12 cellular contexts compared by ENCODE assay signal in genomic region chr4:144906181-144906895, GRCh38.
DNase-seq lines count a peak whose midpoint lies in the region; ATAC-seq and FAIRE-seq lines count a peak whose summit lies in the region.
"Had no signal": no experiment of that assay in that cellular context is flagged by ENCODE, and none has a peak within 500 bp of the region (broad histone marks: within the 10 kb centered on the region; RNA-seq: fewer than 3 reads in every experiment).

No MANE protein-coding gene starts in this region.

- H3K4me3 Mint-ChIP-seq in activated CD4-positive, alpha-beta T cell treated with anti-CD3 and anti-CD28 coated beads for 36 hours: no peak overlapping the region

- CTCF ChIA-PET in activated CD4-positive, alpha-beta T cell treated with anti-CD3 and anti-CD28 coated beads for 36 hours (lab: Charles Lee): no interaction called here

- POLR2A ChIA-PET in activated CD4-positive, alpha-beta T cell treated with anti-CD3 and anti-CD28 coated beads for 36 hours (lab: Charles Lee): no interaction called here

- no peaks in the 10 kb centered on the region for H3K36me3 Mint-ChIP-seq in activated CD4-positive, alpha-beta T cell treated with anti-CD3 and anti-CD28 coated beads for 36 hours (ENCODE audit: low read depth)

- no peak overlapping the region for H3K27ac Mint-ChIP-seq in activated CD4-positive, alpha-beta T cell treated with anti-CD3 and anti-CD28 coated beads for 36 hours

- FAIRE-seq in urothelium cell line (lab: Jason Lieb, UNC): peak; percentile 27

- intact Hi-C loops in Right ventricle myocardium inferior (cut with DNase I) (no loop called here), cardiac septum (cut with DNase I) (no loop called here)
- intact Hi-C loops in activated CD4-positive, alpha-beta T cell treated with anti-CD3 and anti-CD28 coated beads for 36 hours (cut with DNase I, micrococcal nuclease): no loop called here

- no peaks in the 10 kb centered on the region for H3K4me1 Mint-ChIP-seq in activated CD4-positive, alpha-beta T cell treated with anti-CD3 and anti-CD28 coated beads for 36 hours

- DNase-seq in Right ventricle myocardium inferior (ENCODE audit: missing footprints): no peak
- DNase-seq in cardiac septum (ENCODE audit: low spot score): no peak
- peak; percentile 2 for DNase-seq in LoVo (ENCODE audit: low spot score)
- DNase-seq in epithelial cell of prostate (ENCODE audit: low read depth, low spot score): no peak
- no peak for DNase-seq in urothelium cell line (ENCODE audit: low spot score)
- DNase-seq in NCI-H82 (lab: John Stamatoyannopoulos, UW): no peak
- no peak for DNase-seq in activated CD4-positive, alpha-beta T cell treated with anti-CD3 and anti-CD28 coated beads for 36 hours
- DNase-seq in DMS 273 treated with DMSO at 0.1 percent for 48 hours (lab: John Stamatoyannopoulos, UW): no peak
- DNase-seq: ACHN, left lung, NCI-H187 treated with DMSO at 0.1 percent for 48 hours, T-helper 1 cell had no signal

- peak overlapping the region; percentile 65 for H3K27ac ChIP-seq in epithelial cell of prostate
- H3K27ac ChIP-seq: left lung had no signal

- peaks cover 4% of the 10 kb centered on the region for H3K27me3 Mint-ChIP-seq in activated CD4-positive, alpha-beta T cell treated with anti-CD3 and anti-CD28 coated beads for 36 hours

- peak; percentile 63 for ATAC-seq in Right ventricle myocardium inferior
- no peak for ATAC-seq in activated CD4-positive, alpha-beta T cell treated with anti-CD3 and anti-CD28 coated beads for 36 hours
- ATAC-seq: left lung had no signal

- H3K9me3 Mint-ChIP-seq in activated CD4-positive, alpha-beta T cell treated with anti-CD3 and anti-CD28 coated beads for 36 hours (ENCODE audit: low read depth): no peaks in the 10 kb centered on the region
